Comparison of ENCODE assay signal across 12 cellular contexts in genomic region chr9:32427111-32427873, GRCh38. TPM values are rescaled to one million over a fixed set of nuclear protein-coding genes. Genes with fewer than 3 reads are reported as not detected.
DNase-seq lines count a peak whose midpoint lies in the region; ATAC-seq and TF ChIP-seq lines count a peak whose summit lies in the region.
"Had no signal": no experiment of that assay in that cellular context is flagged by ENCODE, and none has a peak within 500 bp of the region (broad histone marks: within the 10 kb centered on the region; RNA-seq: fewer than 3 reads in every experiment).

No MANE protein-coding gene starts in this region.

- H3K4me1 Mint-ChIP-seq in MCF 10A (ENCODE audit: insufficient read depth, unreplicated experiment), result no peaks in the 10 kb centered on the region

- H3K4me3 Mint-ChIP-seq in MCF 10A (ENCODE audit: unreplicated experiment), result no peak overlapping the region
- H3K4me3 Mint-ChIP-seq: activated T-cell treated with anti-CD3 and anti-CD28 coated beads, Interleukin-2, amount 50 U/mL, for 4 hours; T-helper 17 cell had no signal

- no peak overlapping the region for H3K9ac ChIP-seq in mammary epithelial cell (ENCODE audit: insufficient read depth, low read length)

- POLR2A ChIA-PET in MCF 10A (lab: Yijun Ruan, JAX), result interaction anchor here (0.8 to 2.0 kb wide), 2 partner anchors 43 to 164 kb away, joined by 3 to 6 read pairs; partner anchors contain the start of gene ACO1

- H3K9me3 ChIP-seq in mammary epithelial cell (replicated peaks; ENCODE audit: insufficient read depth, low read length) (no peaks in the 10 kb centered on the region), tibial nerve (no peaks in the 10 kb centered on the region)

- CTCF ChIA-PET in MCF 10A (lab: Yijun Ruan, JAX) (interaction anchor here (0.7 to 2.4 kb wide), 7 partner anchors 9 to 559 kb away, joined by 3 to 12 read pairs (median 4); no protein-coding TSS in a partner anchor), mammary epithelial cell (lab: Charles Lee; ENCODE audit: low non-redundant PET) (no interaction called here)

- H3K4me1 ChIP-seq in mammary epithelial cell (ENCODE audit: insufficient read depth, low read length) (peaks cover 5% of the 10 kb centered on the region), tibial nerve (peaks cover 0 to 17% (median 7%) of the 10 kb centered on the region in 4 donors)

- peak overlapping the region; percentile 16 for H3K27ac Mint-ChIP-seq in MCF 10A (ENCODE audit: low read depth, unreplicated experiment)
- H3K27ac Mint-ChIP-seq: T-helper 17 cell had no signal

- H3K27ac ChIP-seq in mammary epithelial cell (ENCODE audit: insufficient read depth, low read depth, low read length) (no peak overlapping the region), tibial nerve (peak overlapping the region in 3 of 4 donors; percentile 30 to 74 (median 55))

- DNase-seq in MCF 10A (ENCODE audit: unreplicated experiment) (no peak), mammary epithelial cell (no peak), astrocyte of the hippocampus (ENCODE audit: low read depth, low spot score) (peak; percentile 17), left lobe of liver (ENCODE audit: low spot score) (peak; percentile 77), tibial nerve (ENCODE audit: low spot score in 2 of 2) (no peak), NCI-H1694 (lab: John Stamatoyannopoulos, UW) (no peak), D341Med (ENCODE audit: low spot score) (no peak)
- DNase-seq: activated T-cell treated with anti-CD3 and anti-CD28 coated beads, Interleukin-2, amount 50 U/mL, for 4 hours; effector CD8-positive, alpha-beta T cell; stimulated activated CD8-positive, alpha-beta memory T cell treated with anti-CD3 and anti-CD28 coated beads, Interleukin-4, amount 100 ng/mL, for 48 hours; T-helper 17 cell had no signal

- dilution Hi-C loops in mammary epithelial cell (cut with HindIII; ENCODE audit: low sequenced_read_pairs), result loop anchor here (25.0 kb wide), 1 partner anchor 135 kb away; the partner anchor contains the start of genes NDUFB6, SMIM27 and TOPORS

- no peaks in the 10 kb centered on the region for H3K27me3 Mint-ChIP-seq in MCF 10A (ENCODE audit: insufficient read depth, unreplicated experiment)
- H3K27me3 Mint-ChIP-seq: T-helper 17 cell had no signal

- peak; percentile 64 for ATAC-seq in left lobe of liver
- ATAC-seq in HG02885 (IDR thresholded peaks at IDR 0.05; ENCODE audit: poor library complexity, unreplicated experiment), result no peak
- ATAC-seq: activated T-cell treated with anti-CD3 and anti-CD28 coated beads, Interleukin-2, amount 50 U/mL, for 4 hours; T-helper 17 cell had no signal

- no peaks in the 10 kb centered on the region for H4K20me1 ChIP-seq in mammary epithelial cell (ENCODE audit: insufficient read depth, low read length)

- intact Hi-C loops in MCF 10A (cut with micrococcal nuclease) (loop anchor here (2.0 kb wide), 1 partner anchor 42 kb away; the partner anchor contains the start of gene ACO1), mammary epithelial cell (cut with micrococcal nuclease) (no loop called here)

- H3K36me3 Mint-ChIP-seq in MCF 10A (ENCODE audit: insufficient read depth, unreplicated experiment), result peaks cover 74% of the 10 kb centered on the region

- TF ChIP-seq CTCF in MCF 10A (IDR thresholded peaks at IDR 0.05; ENCODE audit: unreplicated experiment) (no peak), mammary epithelial cell (conservative IDR thresholded peaks at IDR 0.05 in 1 of 2, IDR thresholded peaks at IDR 0.05 in 1 of 2; ENCODE audit: extremely low read depth in 1 of 2, insufficient read depth in 1 of 2, low read depth in 1 of 2, low read length in 2 of 2) (no peak), tibial nerve (IDR thresholded peaks at IDR 0.05) (no peak)

- in situ Hi-C loops in mammary epithelial cell (cut with MboI; ENCODE audit: low sequenced_read_pairs in 2 of 2), result no loop called here

- H3K4me2 ChIP-seq in mammary epithelial cell (ENCODE audit: insufficient read depth, low read depth, low read length), result no peak overlapping the region

- TF ChIP-seq POLR2A in tibial nerve (IDR thresholded peaks at IDR 0.05), result no peak

- no peak overlapping the region for H3K4me3 ChIP-seq in mammary epithelial cell (replicated peaks in 1 of 3; ENCODE audit: insufficient read depth in 1 of 3, low read depth in 2 of 3, low read length in 3 of 3)
- no peak overlapping the region for H3K4me3 ChIP-seq in tibial nerve

- no peaks in the 10 kb centered on the region for H3K27me3 ChIP-seq in mammary epithelial cell (ENCODE audit: insufficient read depth, low read length)
- H3K27me3 ChIP-seq in tibial nerve, result no peaks in the 10 kb centered on the region

- no peaks in the 10 kb centered on the region for H3K9me3 Mint-ChIP-seq in MCF 10A (ENCODE audit: unreplicated experiment)
- H3K9me3 Mint-ChIP-seq: activated T-cell treated with anti-CD3 and anti-CD28 coated beads, Interleukin-2, amount 50 U/mL, for 4 hours had no signal

- 79% methylated on average over 8 of the region's 8 CpGs for WGBS in mammary epithelial cell (ENCODE audit: low coverage, missing lambda C conversion rate)
- WGBS in tibial nerve, 2 donors, result 63 to 68% methylated on average over 8 of the region's 8 CpGs

- H3K36me3 ChIP-seq in mammary epithelial cell (ENCODE audit: insufficient read depth, low read length) (peaks cover 8% of the 10 kb centered on the region), tibial nerve (peaks cover 0 to 75% (median 0%) of the 10 kb centered on the region in 3 donors)

- no peak for TF ChIP-seq EP300 in tibial nerve (IDR thresholded peaks at IDR 0.05)

- no peak overlapping the region for H2AFZ ChIP-seq in mammary epithelial cell (ENCODE audit: low read depth, low read length)

- H3K79me2 ChIP-seq in mammary epithelial cell (ENCODE audit: insufficient read depth, low read length), result no peaks in the 10 kb centered on the region

- no TSS peak for BruUV-seq in MCF 10A (replicated peaks; lab: Mats Ljungman, UMichigan)
- BruUV-seq in mammary epithelial cell (replicated peaks; lab: Mats Ljungman, UMichigan), result no TSS peak

RNA-seq across cellular contexts. Expression of gene ACO1, which starts 42.8 kb away (rescaled TPM):
- total RNA-seq in MCF 10A (2022), result 28.6 and 31.4 TPM in 2 replicates
- 10 to 100 TPM; 43.1 to 44.2 TPM for total RNA-seq in mammary epithelial cell
- polyA plus RNA-seq in mammary epithelial cell, result 45.1 TPM
- 46.1 TPM for polyA minus RNA-seq in mammary epithelial cell
- total RNA-seq in left lobe of liver, result 102 TPM
- 10 to 100 TPM; 33.7 to 62.4 (median 45.4) TPM for total RNA-seq in tibial nerve

Comparison
In these comparisons a context has a peak if more than half of its experiments do, and no peak if none do; other contexts are left out.
1. DNase-seq: peak in astrocyte of the hippocampus (single experiment) and left lobe of liver (single experiment); none in MCF 10A (single experiment), mammary epithelial cell (single experiment), tibial nerve (0 of 2), NCI-H1694 (single experiment) and D341Med (single experiment).